In genomic region chr17:47465165-47465564, GRCh38 we compare ENCODE assay signal across 17 cellular contexts.
DNase-seq lines count a peak whose midpoint lies in the region; ATAC-seq and TF ChIP-seq lines count a peak whose summit lies in the region.
"Had no signal": no experiment of that assay in that cellular context is flagged by ENCODE, and none has a peak within 500 bp of the region (broad histone marks: within the 10 kb centered on the region; RNA-seq: fewer than 3 reads in every experiment).

No MANE protein-coding gene starts in this region.

- no peaks in the 10 kb centered on the region for H3K9me3 Mint-ChIP-seq in activated T-cell treated with anti-CD3 and anti-CD28 coated beads, Interleukin-2, amount 50 U/mL, for 24 hours
- H3K9me3 Mint-ChIP-seq in activated T-cell treated with anti-CD3 and anti-CD28 coated beads, Interleukin-2, amount 50 U/mL, for 4 hours, result no peaks in the 10 kb centered on the region
- no peaks in the 10 kb centered on the region for H3K9me3 Mint-ChIP-seq in stimulated activated naive CD8-positive, alpha-beta T cell treated with anti-CD3 and anti-CD28 coated beads, Interleukin-15, amount 100 ng/mL, for 72 hours
- H3K9me3 Mint-ChIP-seq: CD4-positive, alpha-beta T cell; CD8-positive, alpha-beta T cell had no signal

- no peak overlapping the region for H3K27ac ChIP-seq in tibial artery
- H3K27ac ChIP-seq: 22Rv1; A549; BLaER1 treated with 17β-estradiol and CSF1 and Interleukin-3, amounts not matched to agents 10 nM and 100 nM; C4-2B had no signal

- intact Hi-C loops in tibial artery (cut with DNase I; ENCODE audit: low total_unique reads), result no loop called here

- peaks cover 35% of the 10 kb centered on the region for H3K36me3 Mint-ChIP-seq in activated T-cell treated with anti-CD3 and anti-CD28 coated beads, Interleukin-2, amount 50 U/mL, for 24 hours (ENCODE audit: low read depth)
- peaks cover 12% of the 10 kb centered on the region for H3K36me3 Mint-ChIP-seq in activated T-cell treated with anti-CD3 and anti-CD28 coated beads, Interleukin-2, amount 50 U/mL, for 4 hours (ENCODE audit: insufficient read depth)

- no peaks in the 10 kb centered on the region for H3K27me3 ChIP-seq in tibial artery
- H3K27me3 ChIP-seq: BLaER1 treated with 17β-estradiol and CSF1 and Interleukin-3, amounts not matched to agents 10 nM and 100 nM had no signal

- no peak for ATAC-seq in activated T-cell treated with anti-CD3 and anti-CD28 coated beads, Interleukin-2, amount 50 U/mL, for 4 hours
- ATAC-seq in stimulated activated naive CD8-positive, alpha-beta T cell treated with anti-CD3 and anti-CD28 coated beads, Interleukin-15, Interleukin-2, amounts not matched to agents 100 U/mL and 50 U/mL, for 24 hours, result peak; percentile 59
- ATAC-seq in stimulated activated naive CD8-positive, alpha-beta T cell treated with anti-CD3 and anti-CD28 coated beads, Interleukin-15, amount 100 ng/mL, for 72 hours, result no peak
- ATAC-seq: A549; CD8-positive, alpha-beta T cell had no signal

- H3K4me3 Mint-ChIP-seq in activated T-cell treated with anti-CD3 and anti-CD28 coated beads, Interleukin-2, amount 50 U/mL, for 24 hours, result no peak overlapping the region
- H3K4me3 Mint-ChIP-seq in activated T-cell treated with anti-CD3 and anti-CD28 coated beads, Interleukin-2, amount 50 U/mL, for 4 hours, result no peak overlapping the region
- H3K4me3 Mint-ChIP-seq in stimulated activated naive CD8-positive, alpha-beta T cell treated with anti-CD3 and anti-CD28 coated beads, Interleukin-15, amount 100 ng/mL, for 72 hours, result no peak overlapping the region
- H3K4me3 Mint-ChIP-seq: B cell; CD4-positive, alpha-beta T cell; CD8-positive, alpha-beta T cell had no signal

- DNase-seq in activated T-cell treated with anti-CD3 and anti-CD28 coated beads, Interleukin-2, amount 50 U/mL, for 24 hours, result no peak
- no peak for DNase-seq in activated T-cell treated with anti-CD3 and anti-CD28 coated beads, Interleukin-2, amount 50 U/mL, for 4 hours
- no peak for DNase-seq in stimulated activated naive CD8-positive, alpha-beta T cell treated with anti-CD3 and anti-CD28 coated beads, Interleukin-15, Interleukin-2, amounts not matched to agents 100 U/mL and 50 U/mL, for 24 hours
- DNase-seq in stimulated activated naive CD8-positive, alpha-beta T cell treated with anti-CD3 and anti-CD28 coated beads, Interleukin-15, amount 100 ng/mL, for 72 hours, result no peak
- DNase-seq in tibial artery, result no peak
- DNase-seq: AML-193; Caco-2; Calu3; CD4-positive, alpha-beta T cell; CD8-positive, alpha-beta T cell; DMS79 treated with DMSO at 0.1 percent for 48 hours; GF-D8 had no signal

- H3K4me1 ChIP-seq in tibial artery, result peaks cover 0 to 9% (median 0%) of the 10 kb centered on the region in 4 donors
- H3K4me1 ChIP-seq: A549; BLaER1 treated with 17β-estradiol and CSF1 and Interleukin-3, amounts not matched to agents 10 nM and 100 nM; Caco-2 had no signal

- H3K36me3 ChIP-seq in tibial artery, result peaks cover 0 to 9% (median 5%) of the 10 kb centered on the region in 3 donors
- H3K36me3 ChIP-seq: BLaER1 treated with 17β-estradiol and CSF1 and Interleukin-3, amounts not matched to agents 10 nM and 100 nM had no signal

- no peak overlapping the region for H3K4me3 ChIP-seq in tibial artery
- H3K4me3 ChIP-seq: A549; BLaER1 treated with 17β-estradiol and CSF1 and Interleukin-3, amounts not matched to agents 10 nM and 100 nM had no signal

- peak overlapping the region; percentile 40 for H3K27ac Mint-ChIP-seq in activated T-cell treated with anti-CD3 and anti-CD28 coated beads, Interleukin-2, amount 50 U/mL, for 24 hours
- H3K27ac Mint-ChIP-seq in stimulated activated naive CD8-positive, alpha-beta T cell treated with anti-CD3 and anti-CD28 coated beads, Interleukin-15, amount 100 ng/mL, for 72 hours, result no peak overlapping the region
- H3K27ac Mint-ChIP-seq: B cell; CD4-positive, alpha-beta T cell; CD8-positive, alpha-beta T cell had no signal

- no peaks in the 10 kb centered on the region for H3K27me3 Mint-ChIP-seq in activated T-cell treated with anti-CD3 and anti-CD28 coated beads, Interleukin-2, amount 50 U/mL, for 24 hours
- H3K27me3 Mint-ChIP-seq in activated T-cell treated with anti-CD3 and anti-CD28 coated beads, Interleukin-2, amount 50 U/mL, for 4 hours (ENCODE audit: low read depth), result no peaks in the 10 kb centered on the region
- no peaks in the 10 kb centered on the region for H3K27me3 Mint-ChIP-seq in stimulated activated naive CD8-positive, alpha-beta T cell treated with anti-CD3 and anti-CD28 coated beads, Interleukin-15, amount 100 ng/mL, for 72 hours
- H3K27me3 Mint-ChIP-seq: B cell; CD4-positive, alpha-beta T cell had no signal

- H3K9me3 ChIP-seq in tibial artery, result no peaks in the 10 kb centered on the region
- H3K9me3 ChIP-seq: A549, Caco-2 had no signal

- TF ChIP-seq CTCF in tibial artery (IDR thresholded peaks at IDR 0.05), result no peak

- peaks cover 14% of the 10 kb centered on the region for H3K4me1 Mint-ChIP-seq in activated T-cell treated with anti-CD3 and anti-CD28 coated beads, Interleukin-2, amount 50 U/mL, for 24 hours (ENCODE audit: low read depth)
- no peaks in the 10 kb centered on the region for H3K4me1 Mint-ChIP-seq in activated T-cell treated with anti-CD3 and anti-CD28 coated beads, Interleukin-2, amount 50 U/mL, for 4 hours (ENCODE audit: low read depth)
- no peaks in the 10 kb centered on the region for H3K4me1 Mint-ChIP-seq in stimulated activated naive CD8-positive, alpha-beta T cell treated with anti-CD3 and anti-CD28 coated beads, Interleukin-15, amount 100 ng/mL, for 72 hours
- H3K4me1 Mint-ChIP-seq: B cell had no signal
